21 cellular contexts compared by ENCODE assay signal in genomic region chr6:131952886-131953509, GRCh38. TPM values are rescaled to one million over a fixed set of nuclear protein-coding genes. Genes with fewer than 3 reads are reported as not detected.
DNase-seq lines count a peak whose midpoint lies in the region; ATAC-seq, FAIRE-seq and TF ChIP-seq lines count a peak whose summit lies in the region.
"Had no signal": no experiment of that assay in that cellular context is flagged by ENCODE, and none has a peak within 500 bp of the region (broad histone marks: within the 10 kb centered on the region; RNA-seq: fewer than 3 reads in every experiment).

No MANE protein-coding gene starts in this region.

- H3K9me3 Mint-ChIP-seq in activated CD4-positive, alpha-beta T cell treated with anti-CD3 and anti-CD28 coated beads, Interleukin-2, amount 10 ng/mL, durations not matched to agents 7 days and 5 days = no peaks in the 10 kb centered on the region
- no peaks in the 10 kb centered on the region for H3K9me3 Mint-ChIP-seq in Calu3 (ENCODE audit: low read depth, unreplicated experiment)
- H3K9me3 Mint-ChIP-seq: activated CD4-positive, alpha-beta memory T cell treated with anti-CD3 and anti-CD28 coated beads, Interleukin-2, amount 10 ng/mL, durations not matched to agents 7 days and 5 days; activated naive CD4-positive, alpha-beta T cell treated with anti-CD3 and anti-CD28 coated beads, Interleukin-2, amount 10 ng/mL, durations not matched to agents 7 days and 5 days had no signal

- H3K27me3 Mint-ChIP-seq in activated CD4-positive, alpha-beta T cell treated with anti-CD3 and anti-CD28 coated beads, Interleukin-2, amount 10 ng/mL, durations not matched to agents 7 days and 5 days = peaks cover 60% of the 10 kb centered on the region
- no peaks in the 10 kb centered on the region for H3K27me3 Mint-ChIP-seq in Calu3 (ENCODE audit: unreplicated experiment)

- H3K36me3 ChIP-seq in ACC112 (ENCODE audit: insufficient read depth, low read length) (peaks cover 17% of the 10 kb centered on the region; the same call in 1 of the 2 replicates), IMR-90 (ENCODE audit: control insufficient read depth, insufficient read depth, low read length) (peaks cover 16% of the 10 kb centered on the region), endothelial cell of umbilical vein (ENCODE audit: control insufficient read depth in 2 of 2, extremely low read depth in 1 of 2, insufficient read depth in 2 of 2, low read length in 2 of 2) (peaks cover 10 to 11% of the 10 kb centered on the region in 2 experiments), muscle layer of duodenum (ENCODE audit: control insufficient read depth in 1 of 2, insufficient read depth in 2 of 2, low read length in 2 of 2) (peaks cover 0 to 16% of the 10 kb centered on the region in 2 donors)

- H4K5ac ChIP-seq in IMR-90 (ENCODE audit: low read depth, low read length) = peak overlapping the region; percentile 78

- H3K9ac ChIP-seq in IMR-90 (ENCODE audit: low read depth, low read length) = no peak overlapping the region
- no peak overlapping the region for H3K9ac ChIP-seq in endothelial cell of umbilical vein (replicated peaks; ENCODE audit: extremely low read depth, insufficient read depth, low read length)

- H2BK15ac ChIP-seq in IMR-90 (ENCODE audit: low read depth, low read length) = peak overlapping the region; percentile 94

- H3K18ac ChIP-seq in IMR-90 (ENCODE audit: low read depth, low read length) = peak overlapping the region; percentile 97

- no peak overlapping the region for H2AK9ac ChIP-seq in IMR-90 (replicated peaks; ENCODE audit: low read depth, low read length, poor library complexity)

- no peak for FAIRE-seq in endothelial cell of umbilical vein (lab: Jason Lieb, UNC)
- FAIRE-seq: endometrium had no signal

- H3K27ac ChIP-seq in ACC112 (ENCODE audit: low read depth, low read length) = peak overlapping the region; percentile 93
- H3K27ac ChIP-seq in IMR-90 (ENCODE audit: insufficient read depth, low read length) = peak overlapping the region; percentile 78
- H3K27ac ChIP-seq in endothelial cell of umbilical vein (ENCODE audit: insufficient read depth, low read depth, low read length) = peak overlapping the region; percentile 98
- peak overlapping the region; percentile 6 for H3K27ac ChIP-seq in muscle layer of duodenum (ENCODE audit: low read length)

- H3K27me3 ChIP-seq in ACC112 (ENCODE audit: insufficient read depth, low read length) (no peaks in the 10 kb centered on the region), IMR-90 (ENCODE audit: control insufficient read depth, insufficient read depth, low read length) (no peaks in the 10 kb centered on the region), endothelial cell of umbilical vein (ENCODE audit: control insufficient read depth in 2 of 2, insufficient read depth in 2 of 2, low read length in 2 of 2) (no peaks in the 10 kb centered on the region), muscle layer of duodenum (ENCODE audit: low read depth, low read length) (no peaks in the 10 kb centered on the region)

- no peak overlapping the region for H3K4me3 Mint-ChIP-seq in activated CD4-positive, alpha-beta T cell treated with anti-CD3 and anti-CD28 coated beads, Interleukin-2, amount 10 ng/mL, durations not matched to agents 7 days and 5 days
- H3K4me3 Mint-ChIP-seq in Calu3 (ENCODE audit: low read depth, unreplicated experiment) = no peak overlapping the region
- H3K4me3 Mint-ChIP-seq: activated CD4-positive, alpha-beta memory T cell treated with anti-CD3 and anti-CD28 coated beads, Interleukin-2, amount 10 ng/mL, durations not matched to agents 7 days and 5 days; activated naive CD4-positive, alpha-beta T cell treated with anti-CD3 and anti-CD28 coated beads, Interleukin-2, amount 10 ng/mL, durations not matched to agents 7 days and 5 days; T-helper 17 cell had no signal

- peaks cover 31% of the 10 kb centered on the region for H4K20me1 ChIP-seq in IMR-90 (ENCODE audit: insufficient read depth, low read length)
- no peaks in the 10 kb centered on the region for H4K20me1 ChIP-seq in endothelial cell of umbilical vein (replicated peaks; ENCODE audit: control insufficient read depth, extremely low read depth, insufficient read depth, low read length)

- CTCF ChIA-PET in IMR-90 (lab: Yijun Ruan, JAX) = no interaction called here
- CTCF ChIA-PET in endothelial cell of umbilical vein (lab: Charles Lee) = interaction anchor here (7.2 kb wide), 1 partner anchor 265 kb away, joined by 74 read pairs; no protein-coding TSS in a partner anchor
- CTCF ChIA-PET in activated CD4-positive, alpha-beta T cell treated with anti-CD3 and anti-CD28 coated beads, Interleukin-2, amount 10 ng/mL, durations not matched to agents 7 days and 5 days (lab: Charles Lee) = no interaction called here
- CTCF ChIA-PET in Calu3 (lab: Charles Lee) = no interaction called here

- H4K8ac ChIP-seq in IMR-90 (ENCODE audit: low read depth in 2 of 2, low read length in 2 of 2) = peak overlapping the region; percentile 27 to 50

- H3K79me1 ChIP-seq in IMR-90 (ENCODE audit: low read depth in 1 of 2, low read length in 2 of 2) = peaks cover 3 to 31% of the 10 kb centered on the region in 2 experiments; a peak in 3 of 4 replicates

- peaks cover 6% of the 10 kb centered on the region for H3K4me1 Mint-ChIP-seq in activated CD4-positive, alpha-beta T cell treated with anti-CD3 and anti-CD28 coated beads, Interleukin-2, amount 10 ng/mL, durations not matched to agents 7 days and 5 days
- H3K4me1 Mint-ChIP-seq in Calu3 (ENCODE audit: low read depth, unreplicated experiment) = peaks cover 53% of the 10 kb centered on the region

- H2AK5ac ChIP-seq in IMR-90 (ENCODE audit: low read depth, low read length) = peak overlapping the region; percentile 99

- H4K91ac ChIP-seq in IMR-90 (ENCODE audit: insufficient read depth, low read depth, low read length) = peak overlapping the region; percentile 94

- H2AFZ ChIP-seq in ACC112 (ENCODE audit: low read length, unreplicated experiment) (no peak overlapping the region), IMR-90 (replicated peaks; ENCODE audit: low read length, poor library complexity) (no peak overlapping the region), endothelial cell of umbilical vein (ENCODE audit: low read depth, low read length) (no peak overlapping the region)

- TF ChIP-seq CTCF in IMR-90 (conservative IDR thresholded peaks at IDR 0.05; ENCODE audit: low read depth, low read length) = no peak
- no peak for TF ChIP-seq CTCF in endothelial cell of umbilical vein (IDR thresholded peaks at IDR 0.05; ENCODE audit: extremely low read depth in 1 of 2, insufficient read depth in 1 of 2, low read depth in 1 of 2, low read length in 2 of 2)
- TF ChIP-seq CTCF in Calu3 (IDR thresholded peaks at IDR 0.05; ENCODE audit: unreplicated experiment) = no peak

- H3K79me2 ChIP-seq in ACC112 (ENCODE audit: control insufficient read depth, insufficient read depth, low read length, unreplicated experiment) (peaks cover 26% of the 10 kb centered on the region), endothelial cell of umbilical vein (ENCODE audit: control insufficient read depth, insufficient read depth, low read length) (peaks cover 33% of the 10 kb centered on the region)

- WGBS in IMR-90 (ENCODE audit: extremely low coverage in 2 of 2, insufficient read length in 1 of 2), 2 experiments = no CpG with 5 or more reads among the region's 4 CpGs

- intact Hi-C loops in IMR-90 (cut with micrococcal nuclease) = no loop called here
- intact Hi-C loops in endothelial cell of umbilical vein (cut with micrococcal nuclease) = no loop called here
- intact Hi-C loops in Calu3 (cut with micrococcal nuclease; ENCODE audit: unreplicated experiment) = loop anchor here (10.0 kb wide), 1 partner anchor 262 kb away; no protein-coding TSS in a partner anchor

- H2BK5ac ChIP-seq in IMR-90 (ENCODE audit: low read depth, low read length, poor library complexity, severe bottlenecking) = peak overlapping the region; percentile 61

- TF ChIP-seq RAD21 in IMR-90 (IDR thresholded peaks at IDR 0.05; ENCODE audit: low read length) = no peak

- in situ Hi-C loops in IMR-90 (cut with MboI; ENCODE audit: low sequenced_read_pairs) = loop anchor here (5.0 kb wide), 1 partner anchor 179 kb away; no protein-coding TSS in a partner anchor

- TF ChIP-seq POLR2A in IMR-90 (IDR thresholded peaks at IDR 0.05; ENCODE audit: low read depth, low read length) (no peak), endothelial cell of umbilical vein (IDR thresholded peaks at IDR 0.05; ENCODE audit: low read depth, low read length) (no peak)

- POLR2A ChIA-PET in IMR-90 (lab: Charles Lee; ENCODE audit: unreplicated experiment) (interaction anchor here (0.6 to 1.0 kb wide), 2 partner anchors 114 to 132 kb away, joined by 3 to 6 read pairs; no protein-coding TSS in a partner anchor), endothelial cell of umbilical vein (lab: Charles Lee) (interaction anchor here (7.3 kb wide), 1 partner anchor 108 kb away, joined by 167 read pairs; no protein-coding TSS in a partner anchor)
- POLR2A ChIA-PET in activated CD4-positive, alpha-beta T cell treated with anti-CD3 and anti-CD28 coated beads, Interleukin-2, amount 10 ng/mL, durations not matched to agents 7 days and 5 days (lab: Charles Lee) = no interaction called here

- H3K4me2 ChIP-seq in IMR-90 (ENCODE audit: low read depth, low read length) (no peak overlapping the region), endothelial cell of umbilical vein (ENCODE audit: insufficient read depth, low read length) (no peak overlapping the region)

- H3K4me3 ChIP-seq in ACC112 (ENCODE audit: low read depth, low read length) (no peak overlapping the region), IMR-90 (ENCODE audit: insufficient read depth, low read depth, low read length) (no peak overlapping the region), endothelial cell of umbilical vein (replicated peaks in 1 of 3; ENCODE audit: insufficient read depth in 1 of 3, low read depth in 1 of 3, low read length in 3 of 3) (no peak overlapping the region), muscle layer of duodenum (ENCODE audit: low read depth in 1 of 2, low read length in 2 of 2) (no peak overlapping the region)

- H3K27ac Mint-ChIP-seq in activated CD4-positive, alpha-beta T cell treated with anti-CD3 and anti-CD28 coated beads, Interleukin-2, amount 10 ng/mL, durations not matched to agents 7 days and 5 days = no peak overlapping the region
- H3K27ac Mint-ChIP-seq in Calu3 (ENCODE audit: unreplicated experiment) = no peak overlapping the region
- H3K27ac Mint-ChIP-seq: activated CD4-positive, alpha-beta memory T cell treated with anti-CD3 and anti-CD28 coated beads, Interleukin-2, amount 10 ng/mL, durations not matched to agents 7 days and 5 days; activated naive CD4-positive, alpha-beta T cell treated with anti-CD3 and anti-CD28 coated beads, Interleukin-2, amount 10 ng/mL, durations not matched to agents 7 days and 5 days; T-helper 17 cell had no signal

- DNase-seq in IMR-90 (no peak), endothelial cell of umbilical vein (ENCODE audit: low read depth, low spot score) (no peak), Calu3 (no peak), dedifferentiated amniotic fluid mesenchymal stem cell (ENCODE audit: extremely low spot score) (no peak)
- DNase-seq in activated CD4-positive, alpha-beta T cell treated with anti-CD3 and anti-CD28 coated beads, Interleukin-2, amount 10 ng/mL, durations not matched to agents 7 days and 5 days = no peak
- DNase-seq: ACHN; activated CD4-positive, alpha-beta memory T cell treated with anti-CD3 and anti-CD28 coated beads, Interleukin-2, amount 10 ng/mL, durations not matched to agents 7 days and 5 days; activated naive CD4-positive, alpha-beta T cell treated with anti-CD3 and anti-CD28 coated beads, Interleukin-2, amount 10 ng/mL, durations not matched to agents 7 days and 5 days; activated T-cell treated with anti-CD3 and anti-CD28 coated beads, Interleukin-2, amount 50 U/mL, for 1 hour; foreskin fibroblast; hippocampal formation; NCI-H1417; NCI-H2171; SHP77 treated with DMSO at 0.1 percent for 48 hours; stimulated activated CD4-positive, alpha-beta T cell treated with anti-CD3 and anti-CD28 coated beads, Interleukin-12 subunit alpha, Interleukin-12 subunit beta, amount 100 ng/mL, for 4 hours; stimulated activated CD8-positive, alpha-beta memory T cell treated with anti-CD3 and anti-CD28 coated beads, Interleukin-4, amount 100 ng/mL, for 48 hours; T-helper 17 cell had no signal

- peak overlapping the region; percentile 69; the same call in 1 of the 2 replicates for H3K23ac ChIP-seq in IMR-90 (ENCODE audit: low read depth, low read length)

- no peaks in the 10 kb centered on the region for H3K36me3 Mint-ChIP-seq in activated CD4-positive, alpha-beta T cell treated with anti-CD3 and anti-CD28 coated beads, Interleukin-2, amount 10 ng/mL, durations not matched to agents 7 days and 5 days (ENCODE audit: low read depth)
- peaks cover 46% of the 10 kb centered on the region for H3K36me3 Mint-ChIP-seq in Calu3 (ENCODE audit: insufficient read depth, unreplicated experiment)
- H3K36me3 Mint-ChIP-seq: activated naive CD4-positive, alpha-beta T cell treated with anti-CD3 and anti-CD28 coated beads, Interleukin-2, amount 10 ng/mL, durations not matched to agents 7 days and 5 days had no signal

- BruUV-seq in IMR-90 (replicated peaks; lab: Mats Ljungman, UMichigan) (no TSS peak), endothelial cell of umbilical vein (replicated peaks; lab: Mats Ljungman, UMichigan) (no TSS peak), Calu3 (replicated peaks; lab: Mats Ljungman, UMichigan) (no TSS peak)

- H3K56ac ChIP-seq in IMR-90 (ENCODE audit: extremely low read depth, insufficient read depth, low read length) = no peak overlapping the region; the same call in 1 of the 2 replicates

- peaks cover 9% of the 10 kb centered on the region for H3K9me1 ChIP-seq in IMR-90 (ENCODE audit: insufficient read depth, low read length)
- H3K9me1 ChIP-seq in endothelial cell of umbilical vein (replicated peaks; ENCODE audit: control insufficient read depth, extremely low read depth, insufficient read depth, low read length) = no peaks in the 10 kb centered on the region

- H3K9me3 ChIP-seq in IMR-90 (ENCODE audit: control insufficient read depth, insufficient read depth, low read length) (no peaks in the 10 kb centered on the region), endothelial cell of umbilical vein (replicated peaks; ENCODE audit: control insufficient read depth, insufficient read depth, low read length) (no peaks in the 10 kb centered on the region), muscle layer of duodenum (ENCODE audit: control insufficient read depth in 1 of 2, low read length in 2 of 2) (no peaks in the 10 kb centered on the region)

- dilution Hi-C loops in IMR-90 (cut with HindIII; ENCODE audit: low sequenced_read_pairs, unreplicated experiment) (no loop called here), endothelial cell of umbilical vein (cut with MboI; ENCODE audit: extremely low pct_ligation_motif_present, low sequenced_read_pairs) (no loop called here)

- peak overlapping the region; percentile 96 for H2BK120ac ChIP-seq in IMR-90 (ENCODE audit: low read depth, low read length)

- peak overlapping the region; percentile 85 for H2BK20ac ChIP-seq in IMR-90 (ENCODE audit: low read depth, low read length)

- ATAC-seq in IMR-90 (ENCODE audit: low read depth) (no peak), GM19395 (IDR thresholded peaks at IDR 0.05; ENCODE audit: unreplicated experiment) (no peak)
- ATAC-seq: T-helper 17 cell had no signal

- H3K4me1 ChIP-seq in ACC112 (ENCODE audit: control insufficient read depth, insufficient read depth, low read length, unreplicated experiment) (peaks cover 39% of the 10 kb centered on the region), IMR-90 (ENCODE audit: control insufficient read depth, insufficient read depth, low read length) (peaks cover 15% of the 10 kb centered on the region), endothelial cell of umbilical vein (ENCODE audit: control insufficient read depth, extremely low read depth, insufficient read depth, low read length) (peaks cover 44% of the 10 kb centered on the region), muscle layer of duodenum (ENCODE audit: control insufficient read depth in 1 of 2, insufficient read depth in 2 of 2, low read length in 2 of 2) (peaks cover 5 to 6% of the 10 kb centered on the region in 2 donors)

- peak overlapping the region; percentile 94 for H3K14ac ChIP-seq in IMR-90 (replicated peaks; ENCODE audit: low read depth, low read length)

- H3K4ac ChIP-seq in IMR-90 (ENCODE audit: low read depth, low read length) = peak overlapping the region; percentile 94

RNA-seq across cellular contexts. Expression of gene CCN2, which starts 1.8 kb away (rescaled TPM):
- total RNA-seq in IMR-90 (2012; rRNA removed) = 148 and 211 TPM in 2 replicates
- 1,205 and 1,345 TPM in 2 replicates for polyA plus RNA-seq in IMR-90 (2012; rRNA removed)
- polyA plus RNA-seq in IMR-90 (2012; cell fraction: cytosol; rRNA removed) = 703 and 2,182 TPM in 2 replicates
- 1,717 and 1,819 TPM in 2 replicates for polyA plus RNA-seq in IMR-90 (2012; cell fraction: nucleus; rRNA removed; ENCODE audit: low replicate concordance)
- total RNA-seq in endothelial cell of umbilical vein = 2,488 and 2,886 TPM in 2 replicates
- polyA plus RNA-seq in endothelial cell of umbilical vein = 1,646 and 1,926 TPM in 2 replicates
- 2,191 and 2,482 TPM in 2 replicates for polyA plus RNA-seq in endothelial cell of umbilical vein (2011; cell fraction: cytosol; rRNA removed)
- 2,136 and 2,278 TPM in 2 replicates for polyA plus RNA-seq in endothelial cell of umbilical vein (2011; cell fraction: nucleus; rRNA removed)
- polyA plus RNA-seq in endothelial cell of umbilical vein (2012) = 2,295 and 2,601 TPM in 2 replicates
- 1,101 and 1,172 TPM in 2 replicates for polyA minus RNA-seq in endothelial cell of umbilical vein
- 1.2 TPM for polyA minus RNA-seq in endothelial cell of umbilical vein (2011; cell fraction: cytosol; rRNA and poly(A)+ RNA removed)
- 637 and 812 TPM in 2 replicates for polyA minus RNA-seq in endothelial cell of umbilical vein (2011; cell fraction: nucleus; rRNA and poly(A)+ RNA removed)
- total RNA-seq in activated CD4-positive, alpha-beta T cell treated with anti-CD3 and anti-CD28 coated beads, Interleukin-2, amount 10 ng/mL, durations not matched to agents 7 days and 5 days = not detected
- total RNA-seq in Calu3 (2022) = 159 and 373 TPM in 2 replicates
- total RNA-seq: activated CD4-positive, alpha-beta memory T cell treated with anti-CD3 and anti-CD28 coated beads, Interleukin-2, amount 10 ng/mL, durations not matched to agents 7 days and 5 days had no signal

Comparison
In these comparisons a context has a peak if more than half of its experiments do, and no peak if none do; other contexts are left out.
1. H3K27ac ChIP-seq: peak in every context shown above with its lines; median percentile 98 in endothelial cell of umbilical vein; 93 in ACC112; 78 in IMR-90; 6 in muscle layer of duodenum.
2. RNA of gene CCN2, which starts 1.8 kb away (total RNA-seq): 2,488 to 2,886 TPM in endothelial cell of umbilical vein, 159 to 373 TPM in Calu3 and 148 to 211 TPM in IMR-90; not detected in activated CD4-positive, alpha-beta T cell treated with anti-CD3 and anti-CD28 coated beads, Interleukin-2, amount 10 ng/mL, durations not matched to agents 7 days and 5 days; every median in the first group is over 100 times any median in the second.